In genomic region chr17:19766421-19767270, GRCh38 we compare ENCODE assay signal across 8 cellular contexts. TPM values are rescaled to one million over a fixed set of nuclear protein-coding genes. Genes with fewer than 3 reads are reported as not detected.
DNase-seq lines count a peak whose midpoint lies in the region; ATAC-seq and TF ChIP-seq lines count a peak whose summit lies in the region.

No MANE protein-coding gene starts in this region.

- H3K4me3 ChIP-seq in H7 (ENCODE audit: insufficient read depth, low read depth, low read length): no peak overlapping the region
- no peak overlapping the region for H3K4me3 ChIP-seq in cardiac fibroblast (replicated peaks in 1 of 2; ENCODE audit: low read depth in 2 of 2, low read length in 2 of 2)

- TF ChIP-seq CTCF in cardiac fibroblast (IDR thresholded peaks at IDR 0.05; ENCODE audit: low read depth, low read length): peak; percentile 99

- DNase-seq in COLO829 (ENCODE audit: low spot score) (peak; percentile 57), H7 (peak; percentile 94), NCI-H2196 (lab: John Stamatoyannopoulos, UW; ENCODE audit: unreplicated experiment) (peak; percentile 52), cardiac fibroblast (ENCODE audit: low read depth in 2 of 2) (peak; percentile 66 to 71), left colon (peak in 1 of 2 donors; percentile 85)
- peak; percentile 71 to 82 for DNase-seq in stimulated activated CD4-positive, alpha-beta T cell treated with anti-CD3 and anti-CD28 coated beads, Interleukin-4, amount 100 ng/mL, for 4 hours

- H3K36me3 ChIP-seq in H7 (replicated peaks; ENCODE audit: control insufficient read depth, insufficient read depth, low read length): no peaks in the 10 kb centered on the region

- peak; percentile 91 to 93 for ATAC-seq in activated CD4-positive, CD25-positive, alpha-beta regulatory T cell treated with anti-CD3 and anti-CD28 coated beads, Interleukin-2, amount 50 U/mL, for 24 hours
- ATAC-seq in left colon: peak; percentile 95
- no peak for ATAC-seq in GM21528 (IDR thresholded peaks at IDR 0.05; ENCODE audit: low FRiP score, unreplicated experiment)

- intact Hi-C loops in left colon (cut with DNase I, micrococcal nuclease): loop anchor here (5.0 to 10.0 kb wide), 4 partner anchors 122 to 402 kb away; partner anchors contain the start of genes ALDH3A2 (in 1 of the 2) and B9D1 (in 1 of the 2)

- no peaks in the 10 kb centered on the region for H3K27me3 ChIP-seq in H7 (ENCODE audit: control insufficient read depth, insufficient read depth, low read length)

RNA-seq across cellular contexts. Expression of gene ALDH3A1, which starts 18.5 kb away (rescaled TPM):
- total RNA-seq in H7 (2014; rRNA removed; shearing (Covaris generic)): 0.24 and 0.26 TPM in 2 replicates
- 1 to 10 TPM; 2.1 to 8.4 TPM for total RNA-seq in left colon

RNA-seq across cellular contexts. Expression of gene SLC47A2, which starts 50.3 kb away (rescaled TPM):
- not detected in 2 replicates for total RNA-seq in H7 (2014; rRNA removed; shearing (Covaris generic))
- total RNA-seq in left colon: under 1 TPM; 0.14 to 0.40 TPM
